In the genomic region with DNA sequence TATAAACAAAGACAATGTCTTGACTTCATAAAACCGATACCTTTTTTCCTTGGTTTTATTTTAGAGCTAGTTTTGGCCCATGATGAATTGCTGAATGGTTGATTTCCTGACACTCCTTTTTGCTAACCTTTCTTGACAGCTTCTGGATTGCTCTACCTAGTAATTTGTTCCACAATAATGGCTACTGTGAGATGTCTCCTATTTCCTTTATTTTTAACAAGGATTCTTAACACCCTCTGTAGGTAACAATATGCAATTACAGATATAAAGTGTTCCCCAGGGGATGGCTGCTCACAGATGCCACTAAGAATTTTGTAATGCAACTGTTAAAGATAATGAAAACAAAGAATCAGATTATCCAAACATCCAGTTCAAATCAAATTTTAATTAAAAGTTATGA, we compare ENCODE assay signal across 8 cellular contexts.
DNase-seq lines count a peak whose midpoint lies in the region; ATAC-seq and TF ChIP-seq lines count a peak whose summit lies in the region.

No MANE protein-coding gene starts in this region.

- no peaks in the 10 kb centered on the region for H3K9me3 Mint-ChIP-seq in CD14-positive monocyte

- no peak overlapping the region for H3K27ac ChIP-seq in RWPE2 (ENCODE audit: poor library complexity, severe bottlenecking)
- no peak overlapping the region for H3K27ac ChIP-seq in ascending aorta

- intact Hi-C loops in CD14-positive monocyte (cut with micrococcal nuclease) = no loop called here
- intact Hi-C loops in posterior vena cava (cut with DNase I) = no loop called here
- intact Hi-C loops in ascending aorta (cut with DNase I) = no loop called here

- H3K36me3 Mint-ChIP-seq in CD14-positive monocyte = no peaks in the 10 kb centered on the region

- H3K27me3 Mint-ChIP-seq in CD14-positive monocyte (ENCODE audit: low read depth in 3 of 3) = peaks cover 5 to 12% (median 9%) of the 10 kb centered on the region in 3 donors

- no peaks in the 10 kb centered on the region for H3K4me1 ChIP-seq in RWPE2 (ENCODE audit: insufficient read depth, poor library complexity, severe bottlenecking)
- no peaks in the 10 kb centered on the region for H3K4me1 ChIP-seq in ascending aorta

- H3K27ac Mint-ChIP-seq in CD14-positive monocyte = no peak overlapping the region

- H3K36me3 ChIP-seq in RWPE2 (ENCODE audit: low read depth) (no peaks in the 10 kb centered on the region), ascending aorta (no peaks in the 10 kb centered on the region)

- H3K4me1 Mint-ChIP-seq in CD14-positive monocyte = no peaks in the 10 kb centered on the region

- ATAC-seq in RWPE2 (ENCODE audit: low read depth) = peak; percentile 73

- H3K9me3 ChIP-seq in RWPE2 (ENCODE audit: severe bottlenecking) = no peaks in the 10 kb centered on the region
- H3K9me3 ChIP-seq in ascending aorta = no peaks in the 10 kb centered on the region

- H3K4me3 Mint-ChIP-seq in CD14-positive monocyte = no peak overlapping the region

- DNase-seq in CD14-positive monocyte (ENCODE audit: low spot score) (no peak), GM19238 (ENCODE audit: insufficient read length, low spot score) (peak; percentile 5), LoVo (ENCODE audit: low spot score) (peak; percentile 50), RWPE2 (ENCODE audit: low spot score) (no peak), foreskin fibroblast (peak; percentile 6 to 55), retinal pigment epithelial cell (ENCODE audit: low read depth) (peak; percentile 26), posterior vena cava (ENCODE audit: low spot score) (no peak), ascending aorta (ENCODE audit: low spot score in 2 of 2) (no peak)

- no peak overlapping the region for H3K4me3 ChIP-seq in RWPE2 (ENCODE audit: severe bottlenecking)
- H3K4me3 ChIP-seq in foreskin fibroblast (ENCODE audit: low read depth in 1 of 2, low read length in 2 of 2) = no peak overlapping the region
- no peak overlapping the region for H3K4me3 ChIP-seq in retinal pigment epithelial cell (ENCODE audit: low read length)
- no peak overlapping the region for H3K4me3 ChIP-seq in ascending aorta

- TF ChIP-seq CTCF in CD14-positive monocyte (IDR thresholded peaks at IDR 0.05) (peak; percentile 49), RWPE2 (IDR thresholded peaks at IDR 0.05; ENCODE audit: poor library complexity, severe bottlenecking) (peak; percentile 66), foreskin fibroblast (IDR thresholded peaks at IDR 0.05; ENCODE audit: low read depth, low read length) (peak; percentile 30), retinal pigment epithelial cell (conservative IDR thresholded peaks at IDR 0.05; ENCODE audit: low read depth, low read length) (peak; percentile 51), ascending aorta (IDR thresholded peaks at IDR 0.05) (peak in 1 of 3 experiments; percentile 28)

- no peaks in the 10 kb centered on the region for H3K27me3 ChIP-seq in RWPE2 (ENCODE audit: insufficient read depth, poor library complexity, severe bottlenecking)
- no peaks in the 10 kb centered on the region for H3K27me3 ChIP-seq in ascending aorta

Comparison
In these comparisons a context has a peak if more than half of its experiments do, and no peak if none do; other contexts are left out.
1. DNase-seq: peak in GM19238 (single experiment), LoVo (single experiment), foreskin fibroblast (2 of 2) and retinal pigment epithelial cell (single experiment); none in CD14-positive monocyte (single experiment), RWPE2 (single experiment), posterior vena cava (single experiment) and ascending aorta (0 of 2).